18 cellular contexts compared by ENCODE assay signal in the genomic region with DNA sequence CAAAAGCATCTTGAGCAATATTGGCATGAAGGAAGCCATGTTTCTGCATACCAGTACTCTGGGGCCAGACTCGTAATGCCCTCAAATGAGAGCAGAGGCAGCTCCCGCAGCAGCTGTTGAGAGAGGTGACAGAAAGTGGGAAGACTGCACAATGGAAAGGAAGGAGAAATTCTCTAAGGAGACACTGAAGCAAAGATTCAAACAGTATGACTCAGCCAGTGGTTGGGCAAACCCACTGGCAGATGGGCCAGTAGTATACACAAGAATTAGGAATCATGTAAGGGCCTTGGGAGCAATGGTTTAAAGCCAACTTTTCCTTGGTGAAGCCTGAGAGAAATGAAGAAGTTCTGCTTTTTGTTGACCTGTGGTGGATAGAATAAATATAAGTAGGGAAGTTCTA.
"Had no signal": no experiment of that assay in that cellular context is flagged by ENCODE, and none has a peak within 500 bp of the region (broad histone marks: within the 10 kb centered on the region; RNA-seq: fewer than 3 reads in every experiment).

No MANE protein-coding gene starts in this region.

- H3K36me3 ChIP-seq: prostate gland, right lobe of liver, spleen had no signal

- H3K27me3 ChIP-seq: right lobe of liver, spleen had no signal

- H3K9me3 ChIP-seq: prostate gland, right lobe of liver, SK-N-SH had no signal

- DNase-seq: activated CD4-positive, alpha-beta T cell treated with anti-CD3 and anti-CD28 coated beads for 1 hour; activated CD4-positive, alpha-beta T cell treated with anti-CD3 and anti-CD28 coated beads, Interleukin-2, amount 50 U/mL, for 4 hours; activated CD8-positive, alpha-beta memory T cell treated with anti-CD3 and anti-CD28 coated beads, Interleukin-2, amount 10 ng/mL, durations not matched to agents 7 days and 5 days; activated naive CD4-positive, alpha-beta T cell treated with anti-CD3 and anti-CD28 coated beads for 36 hours; activated naive CD8-positive, alpha-beta T cell treated with anti-CD3 and anti-CD28 coated beads, Interleukin-2, amount 50 U/mL, for 24 hours; activated T-cell treated with anti-CD3 and anti-CD28 coated beads, Interleukin-2, amount 50 U/mL, for 1 hour; effector CD8-positive, alpha-beta T cell; glutamatergic neuron; hypothalamus; right lobe of liver; SK-N-SH; spleen; T-helper 1 cell had no signal

- ATAC-seq: activated CD8-positive, alpha-beta memory T cell treated with anti-CD3 and anti-CD28 coated beads, Interleukin-2, amount 10 ng/mL, durations not matched to agents 7 days and 5 days; activated naive CD8-positive, alpha-beta T cell treated with anti-CD3 and anti-CD28 coated beads, Interleukin-2, amount 50 U/mL, for 24 hours; right lobe of liver had no signal

- H3K4me1 ChIP-seq: prostate gland, right lobe of liver, spleen had no signal

- H3K4me3 ChIP-seq: prostate gland, right lobe of liver, spleen had no signal

- H3K27ac ChIP-seq: epithelial cell of prostate, prostate gland, right lobe of liver, spleen, VCaP had no signal

- FAIRE-seq: astrocyte, colon had no signal
